ENCODE assay signal across 18 cellular contexts in the genomic region with DNA sequence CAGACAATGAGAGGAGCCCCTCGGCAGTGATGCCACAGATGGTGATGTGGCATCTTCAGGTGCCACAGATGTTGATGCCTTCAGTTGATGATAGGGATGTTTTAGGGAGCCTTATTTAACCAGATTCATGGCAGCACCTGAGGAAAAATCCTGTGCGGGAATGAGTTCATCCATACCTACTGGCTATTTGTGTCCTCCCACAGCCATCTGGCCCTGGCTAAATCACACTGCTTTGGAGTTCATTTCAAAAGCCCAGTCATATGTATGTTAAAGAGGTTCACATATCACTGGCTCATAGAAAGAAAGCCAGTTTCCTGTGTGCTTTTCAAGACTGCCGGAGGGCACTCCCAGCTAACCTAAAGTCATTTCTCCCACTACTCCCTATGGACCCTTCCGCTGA.
DNase-seq lines count a peak whose midpoint lies in the region; TF ChIP-seq lines count a peak whose summit lies in the region.
"Had no signal": no experiment of that assay in that cellular context is flagged by ENCODE, and none has a peak within 500 bp of the region (broad histone marks: within the 10 kb centered on the region; RNA-seq: fewer than 3 reads in every experiment).

No MANE protein-coding gene starts in this region.

- DNase-seq in DMS 273 (lab: John Stamatoyannopoulos, UW; ENCODE audit: unreplicated experiment) = peak; percentile 25
- no peak for DNase-seq in DMS 273 treated with DMSO at 0.1 percent for 48 hours (lab: John Stamatoyannopoulos, UW)
- DNase-seq in RPMI7951 (ENCODE audit: low read depth) = peak; percentile 32
- DNase-seq in glutamatergic neuron = no peak
- DNase-seq in foreskin fibroblast = no peak
- no peak for DNase-seq in activated CD4-positive, alpha-beta T cell treated with anti-CD3 and anti-CD28 coated beads for 4 hours
- DNase-seq in type B pancreatic cell (ENCODE audit: extremely low spot score, unreplicated experiment) = no peak
- DNase-seq: Caco-2; CD4-positive, CD25-positive, alpha-beta regulatory T cell; CD8-positive, alpha-beta T cell; DMS53; DMS79 treated with DMSO at 0.1 percent for 48 hours; GDM1; H9 had no signal

- H3K36me3 Mint-ChIP-seq in glutamatergic neuron (ENCODE audit: unreplicated experiment) (peaks cover 9% of the 10 kb centered on the region), type B pancreatic cell (no peaks in the 10 kb centered on the region)
- H3K36me3 Mint-ChIP-seq: CD8-positive, alpha-beta T cell had no signal

- H3K9me3 Mint-ChIP-seq in glutamatergic neuron (ENCODE audit: unreplicated experiment) (no peaks in the 10 kb centered on the region), type B pancreatic cell (no peaks in the 10 kb centered on the region)

- H3K4me3 Mint-ChIP-seq in glutamatergic neuron (ENCODE audit: unreplicated experiment) (no peak overlapping the region), type B pancreatic cell (no peak overlapping the region)
- H3K4me3 Mint-ChIP-seq: B cell; CD4-positive, CD25-positive, alpha-beta regulatory T cell; CD8-positive, alpha-beta T cell; GM23338; H9 had no signal

- H3K27ac Mint-ChIP-seq in glutamatergic neuron (ENCODE audit: unreplicated experiment) (peak overlapping the region; percentile 20), type B pancreatic cell (no peak overlapping the region)
- H3K27ac Mint-ChIP-seq: B cell; CD4-positive, CD25-positive, alpha-beta regulatory T cell; CD8-positive, alpha-beta T cell; GM23338; H9 had no signal

- no peaks in the 10 kb centered on the region for H3K27me3 Mint-ChIP-seq in glutamatergic neuron (ENCODE audit: unreplicated experiment)
- no peaks in the 10 kb centered on the region for H3K27me3 Mint-ChIP-seq in type B pancreatic cell

- H3K4me3 ChIP-seq in foreskin fibroblast (ENCODE audit: low read depth in 1 of 2, low read length in 2 of 2) = no peak overlapping the region
- H3K4me3 ChIP-seq: BLaER1, GM12878, GM23338 had no signal

- peaks cover 11% of the 10 kb centered on the region for H3K4me1 Mint-ChIP-seq in glutamatergic neuron (ENCODE audit: low read depth, unreplicated experiment)
- no peaks in the 10 kb centered on the region for H3K4me1 Mint-ChIP-seq in type B pancreatic cell (ENCODE audit: unreplicated experiment)
- H3K4me1 Mint-ChIP-seq: B cell; CD4-positive, CD25-positive, alpha-beta regulatory T cell had no signal

- TF ChIP-seq CTCF in glutamatergic neuron (IDR thresholded peaks at IDR 0.05; ENCODE audit: partially characterized antibody, unreplicated experiment) (no peak), foreskin fibroblast (IDR thresholded peaks at IDR 0.05; ENCODE audit: low read depth, low read length) (no peak), type B pancreatic cell (conservative IDR thresholded peaks at IDR 0.05) (no peak)

Comparison
In these comparisons a context has a peak if more than half of its experiments do, and no peak if none do; other contexts are left out.
1. DNase-seq: peak in DMS 273 (single experiment) and RPMI7951 (single experiment); none in DMS 273 treated with DMSO at 0.1 percent for 48 hours (single experiment), glutamatergic neuron (single experiment), foreskin fibroblast (0 of 2), activated CD4-positive, alpha-beta T cell treated with anti-CD3 and anti-CD28 coated beads for 4 hours (0 of 2) and type B pancreatic cell (single experiment).